In the genomic region with DNA sequence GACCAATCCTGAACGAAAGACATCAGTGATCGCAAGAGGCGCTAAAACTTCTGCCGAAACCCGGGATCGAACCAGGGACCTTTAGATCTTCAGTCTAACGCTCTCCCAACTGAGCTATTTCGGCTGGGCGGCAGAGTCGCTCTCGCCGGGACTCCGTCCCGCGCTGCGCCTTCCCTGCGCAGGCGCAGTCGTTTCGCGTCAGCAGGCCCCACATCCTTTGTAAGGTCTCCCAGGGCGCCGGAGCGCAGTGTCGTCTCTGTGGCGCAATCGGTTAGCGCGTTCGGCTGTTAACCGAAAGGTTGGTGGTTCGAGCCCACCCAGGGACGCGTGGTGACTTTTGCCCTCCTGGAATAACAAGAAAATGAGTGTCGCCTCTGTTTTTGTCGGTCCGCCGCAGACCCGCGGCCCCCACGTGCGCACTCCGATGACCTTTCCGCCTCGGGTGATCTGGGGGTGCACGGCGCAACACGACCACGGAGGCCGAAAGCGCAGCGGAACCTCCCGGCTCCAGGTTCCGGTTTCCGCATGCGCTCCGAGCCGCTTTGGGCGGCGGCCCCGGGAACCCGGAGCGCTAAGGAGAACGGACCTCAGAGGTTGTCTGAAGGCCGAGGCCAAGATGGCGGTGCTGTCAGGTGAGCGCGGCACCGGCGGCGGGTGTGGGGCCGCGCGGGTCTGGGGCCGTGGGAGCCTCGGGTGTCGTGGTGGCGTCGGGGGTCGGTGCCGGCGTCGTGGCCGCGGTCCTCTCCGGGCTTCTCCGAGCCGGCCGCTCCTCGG, we compare ENCODE assay signal across 8 cellular contexts. TPM values are rescaled to one million over a fixed set of nuclear protein-coding genes. Genes with fewer than 3 reads are reported as not detected.
DNase-seq lines count a peak whose midpoint lies in the region; ATAC-seq, FAIRE-seq and TF ChIP-seq lines count a peak whose summit lies in the region.

A gene (plus strand): TSS at position 597 of the 774 bp plus-strand sequence. CDS start 20 bp downstream, at position 617.

- DNase-seq in BJ (ENCODE audit: low read depth) (no peak), GM19239 (ENCODE audit: insufficient read length, low spot score) (peak; percentile 89), NCI-H524 (lab: John Stamatoyannopoulos, UW) (peak; percentile 92 to 96), choroid plexus epithelial cell (ENCODE audit: low read depth) (peak; percentile 96), kidney tubule cell (ENCODE audit: low spot score) (peak; percentile 92)
- DNase-seq in activated CD4-positive, alpha-beta T cell treated with anti-CD3 and anti-CD28 coated beads for 24 hours (ENCODE audit: low read depth in 2 of 2): peak; percentile 90
- DNase-seq in stimulated activated CD4-positive, alpha-beta T cell treated with anti-CD3 and anti-CD28 coated beads, Interleukin-1b, Interleukin-23, amount 100 ng/mL, for 24 hours (ENCODE audit: low read depth in 4 of 4, low spot score in 1 of 4): peak; percentile 81 to 98 (median 86)

- CTCF ChIA-PET in BJ (lab: Yijun Ruan, JAX): interaction anchor here (0.8 to 2.4 kb wide), 5 partner anchors 11 to 68 kb away, joined by 3 to 9 read pairs (median 4); no protein-coding TSS in a partner anchor

- H3K27me3 ChIP-seq in BJ (ENCODE audit: control insufficient read depth, insufficient read depth, low read length): no peaks in the 10 kb centered on the region

- POLR2A ChIA-PET in BJ (lab: Charles Lee): interaction anchor here (0.6 kb wide), 1 partner anchor 114 kb away, joined by 3 read pairs; no protein-coding TSS in a partner anchor

- peak; percentile 93 for FAIRE-seq in GM19239 (lab: Jason Lieb, UNC)

- peak within 1 kb of the TSS; percentile 97 for H3K4me3 ChIP-seq in BJ (ENCODE audit: low read depth, low read length)
- peak within 1 kb of the TSS; percentile 89 for H3K4me3 ChIP-seq in choroid plexus epithelial cell (ENCODE audit: low read depth, low read length)

- TF ChIP-seq CTCF in BJ (IDR thresholded peaks at IDR 0.05; ENCODE audit: insufficient read depth, low read depth, low read length) (peak; percentile 29; the same call in 1 of the 2 replicates), choroid plexus epithelial cell (conservative IDR thresholded peaks at IDR 0.05; ENCODE audit: low read depth, low read length) (peak; percentile 36)

- H3K36me3 ChIP-seq in BJ (ENCODE audit: control insufficient read depth, insufficient read depth, low read length): peaks cover 3% of the 10 kb centered on the region

- peak; percentile 75 for ATAC-seq in HG03442 (IDR thresholded peaks at IDR 0.05; ENCODE audit: unreplicated experiment)

RNA-seq across cellular contexts. Expression of the gene that starts here (rescaled TPM):
- 35.5 and 59.6 TPM in 2 replicates for polyA plus RNA-seq in BJ (2011; rRNA removed)
- polyA minus RNA-seq in BJ (2011; rRNA and poly(A)+ RNA removed): 12.9 and 20.4 TPM in 2 replicates
